ENCODE assay signal across 23 cellular contexts in the genomic region with DNA sequence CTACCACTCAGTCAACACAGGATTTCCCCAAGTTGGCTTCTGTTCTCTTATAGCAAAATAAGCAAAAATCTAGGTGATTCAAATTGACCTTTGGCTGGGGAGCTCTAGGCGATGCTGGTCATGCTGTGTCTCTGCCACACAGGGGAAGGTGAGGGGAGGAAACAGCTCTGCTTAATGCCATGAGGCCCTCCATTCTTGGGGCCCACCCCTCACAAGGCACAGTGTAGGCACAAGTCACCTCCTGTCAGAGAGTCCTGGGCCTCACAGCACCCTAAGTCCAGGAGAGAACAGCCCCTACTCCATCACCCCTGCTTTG. TPM values are rescaled to one million over a fixed set of nuclear protein-coding genes. Genes with fewer than 3 reads are reported as not detected.
DNase-seq lines count a peak whose midpoint lies in the region; ATAC-seq, FAIRE-seq and TF ChIP-seq lines count a peak whose summit lies in the region.
"Had no signal": no experiment of that assay in that cellular context is flagged by ENCODE, and none has a peak within 500 bp of the region (broad histone marks: within the 10 kb centered on the region; RNA-seq: fewer than 3 reads in every experiment).

No MANE protein-coding gene starts in this region.

- 23 to 54% (median 31%) methylated on average over 1 of the region's 1 CpG for WGBS in stomach, 5 donors
- 86% methylated on average over 1 of the region's 1 CpG for WGBS in right cardiac atrium
- WGBS in esophagus squamous epithelium, 2 donors = 100% methylated on average over 1 of the region's 1 CpG

- no peak for TF ChIP-seq CTCF in kidney (IDR thresholded peaks at IDR 0.05; ENCODE audit: borderline replicate concordance, extremely low read depth, insufficient read depth)
- TF ChIP-seq CTCF in stomach (IDR thresholded peaks at IDR 0.05) = no peak
- no peak for TF ChIP-seq CTCF in esophagus squamous epithelium (IDR thresholded peaks at IDR 0.05)

- TF ChIP-seq POLR2A in stomach (IDR thresholded peaks at IDR 0.05) (no peak), esophagus squamous epithelium (IDR thresholded peaks at IDR 0.05) (no peak)

- H3K4me1 ChIP-seq in kidney (ENCODE audit: control insufficient read depth in 1 of 2, insufficient read depth in 1 of 2, low read depth in 1 of 2, low read length in 2 of 2) = peaks cover 31 to 70% of the 10 kb centered on the region in 2 donors
- H3K4me1 ChIP-seq in mucosa of rectum (ENCODE audit: control insufficient read depth in 2 of 2, insufficient read depth in 2 of 2, low read length in 2 of 2) = peaks cover 25 to 56% of the 10 kb centered on the region in 2 donors
- H3K4me1 ChIP-seq in stomach = peaks cover 18 to 75% (median 45%) of the 10 kb centered on the region in 4 donors
- H3K4me1 ChIP-seq in right cardiac atrium (ENCODE audit: control insufficient read depth, insufficient read depth, low read length) = no peaks in the 10 kb centered on the region
- no peaks in the 10 kb centered on the region for H3K4me1 ChIP-seq in esophagus squamous epithelium
- H3K4me1 ChIP-seq: gastrocnemius medialis had no signal

- H3K9ac ChIP-seq in kidney (ENCODE audit: low read length in 2 of 2) = no peak overlapping the region
- peak overlapping the region in 1 of 2 donors; percentile 6 for H3K9ac ChIP-seq in mucosa of rectum (ENCODE audit: low read depth in 1 of 2, low read length in 2 of 2)

- DNase-seq in HK-2 (ENCODE audit: unreplicated experiment) (peak; percentile 6), kidney (no peak), stomach (no peak), right cardiac atrium (no peak), esophagus squamous epithelium (lab: John Stamatoyannopoulos, UW) (no peak)
- DNase-seq: activated CD4-positive, alpha-beta T cell treated with anti-CD3 and anti-CD28 coated beads, Interleukin-2, amount 50 U/mL, for 48 hours; activated naive CD4-positive, alpha-beta T cell; activated T-cell treated with anti-CD3 and anti-CD28 coated beads, Interleukin-2, amount 50 U/mL, for 72 hours; brain microvascular endothelial cell; CD8-positive, alpha-beta T cell; dorsolateral prefrontal cortex; gastrocnemius medialis; naive B cell; NCI-H1417 treated with DMSO at 0.1 percent for 48 hours; NCI-H2081 treated with DMSO at 0.1 percent for 48 hours; NCI-H345; SIG-M5; stimulated activated naive B cell treated with anti-CD40 and anti-IgM and Interleukin-4, amounts not matched to agents 10 μg/mL and 1 μg/mL and 100 μg/mL, for 72 hours had no signal

- H3K36me3 ChIP-seq in kidney (ENCODE audit: control insufficient read depth in 1 of 2, insufficient read depth in 2 of 2, low read length in 2 of 2) (no peaks in the 10 kb centered on the region), mucosa of rectum (ENCODE audit: control insufficient read depth in 2 of 2, insufficient read depth in 2 of 2, low read length in 2 of 2) (peaks cover 0 to 4% of the 10 kb centered on the region in 2 donors), stomach (no peaks in the 10 kb centered on the region), esophagus squamous epithelium (no peaks in the 10 kb centered on the region)
- H3K36me3 ChIP-seq: brain microvascular endothelial cell, gastrocnemius medialis had no signal

- H3K9me3 ChIP-seq in kidney (ENCODE audit: control insufficient read depth in 1 of 2, low read length in 2 of 2) = no peaks in the 10 kb centered on the region
- no peaks in the 10 kb centered on the region for H3K9me3 ChIP-seq in mucosa of rectum (ENCODE audit: control insufficient read depth in 2 of 2, low read length in 2 of 2)
- H3K9me3 ChIP-seq in stomach = no peaks in the 10 kb centered on the region
- no peaks in the 10 kb centered on the region for H3K9me3 ChIP-seq in right cardiac atrium (ENCODE audit: control insufficient read depth, low read length)
- no peaks in the 10 kb centered on the region for H3K9me3 ChIP-seq in esophagus squamous epithelium
- H3K9me3 ChIP-seq: gastrocnemius medialis had no signal

- no peak for TF ChIP-seq EP300 in stomach (IDR thresholded peaks at IDR 0.05)

- FAIRE-seq in kidney (lab: Jason Lieb, UNC) = no peak
- FAIRE-seq: GM12878, H54 had no signal

- intact Hi-C loops in kidney (cut with DNase I) (no loop called here), stomach (cut with DNase I; ENCODE audit: low total_unique reads) (no loop called here), right cardiac atrium (cut with DNase I) (no loop called here), esophagus squamous epithelium (cut with DNase I) (no loop called here)

- ATAC-seq in GM18517 (IDR thresholded peaks at IDR 0.05; ENCODE audit: unreplicated experiment) = no peak
- ATAC-seq in right cardiac atrium = no peak
- ATAC-seq: activated CD4-positive, CD25-positive, alpha-beta regulatory T cell treated with anti-CD3 and anti-CD28 coated beads, Interleukin-2, amount 50 U/mL, for 24 hours; activated T-cell treated with anti-CD3 and anti-CD28 coated beads, Interleukin-2, amount 50 U/mL, for 72 hours; CD8-positive, alpha-beta T cell; gastrocnemius medialis; GM12878; stimulated activated naive B cell treated with anti-CD40 and anti-IgM and Interleukin-4, amounts not matched to agents 10 μg/mL and 1 μg/mL and 100 μg/mL, for 72 hours had no signal

- H3K4me3 ChIP-seq in kidney (ENCODE audit: low read length in 2 of 2) = no peak overlapping the region
- no peak overlapping the region for H3K4me3 ChIP-seq in mucosa of rectum (ENCODE audit: low read length in 2 of 2)
- H3K4me3 ChIP-seq in stomach = no peak overlapping the region
- H3K4me3 ChIP-seq in right cardiac atrium (ENCODE audit: low read length) = no peak overlapping the region
- no peak overlapping the region for H3K4me3 ChIP-seq in esophagus squamous epithelium
- H3K4me3 ChIP-seq: dorsolateral prefrontal cortex, gastrocnemius medialis, GM12878 had no signal

- H3K27ac ChIP-seq in kidney (ENCODE audit: low read depth in 2 of 2, low read length in 2 of 2) (peak overlapping the region; percentile 71 to 82), mucosa of rectum (ENCODE audit: low read depth in 2 of 2, low read length in 2 of 2) (peak overlapping the region; percentile 65 to 83), stomach (peak overlapping the region; percentile 58 to 73 (median 64)), right cardiac atrium (ENCODE audit: low read length) (no peak overlapping the region), esophagus squamous epithelium (no peak overlapping the region)
- H3K27ac ChIP-seq: brain microvascular endothelial cell, dorsolateral prefrontal cortex, gastrocnemius medialis had no signal

- H3K27me3 ChIP-seq in mucosa of rectum (ENCODE audit: control insufficient read depth in 2 of 2, insufficient read depth in 2 of 2, low read length in 2 of 2) = no peaks in the 10 kb centered on the region
- H3K27me3 ChIP-seq in stomach = no peaks in the 10 kb centered on the region
- H3K27me3 ChIP-seq in right cardiac atrium (ENCODE audit: control insufficient read depth, insufficient read depth) = no peaks in the 10 kb centered on the region
- no peaks in the 10 kb centered on the region for H3K27me3 ChIP-seq in esophagus squamous epithelium
- H3K27me3 ChIP-seq: brain microvascular endothelial cell, dorsolateral prefrontal cortex, gastrocnemius medialis had no signal

RNA-seq across cellular contexts. Expression of a gene that starts 46.9 kb away (rescaled TPM):
- total RNA-seq in kidney (65.7 TPM), stomach (10 to 100 TPM; 31.2 to 82.3 (median 69.2) TPM), right cardiac atrium (10 to 100 TPM; 30.3 to 44.6 (median 35.5) TPM), esophagus squamous epithelium (100 to 1,000 TPM in 1 of 4 donors, 10 to 100 TPM in 3; 49.8 to 129 (median 59.3) TPM)
- polyA plus RNA-seq in kidney (ENCODE audit: insufficient read depth, low read depth, low replicate concordance) (24.4 TPM), stomach (10 to 100 TPM; 12.8 to 20.5 (median 18.0) TPM), right cardiac atrium (16.2 TPM)

Comparison
In these comparisons a context has a peak if more than half of its experiments do, and no peak if none do; other contexts are left out.
1. H3K27ac ChIP-seq: peak in kidney (2 of 2), mucosa of rectum (2 of 2) and stomach (5 of 5); none in right cardiac atrium (single experiment) and esophagus squamous epithelium (0 of 4).